1 cellular context compared by ENCODE assay signal in the genomic region with DNA sequence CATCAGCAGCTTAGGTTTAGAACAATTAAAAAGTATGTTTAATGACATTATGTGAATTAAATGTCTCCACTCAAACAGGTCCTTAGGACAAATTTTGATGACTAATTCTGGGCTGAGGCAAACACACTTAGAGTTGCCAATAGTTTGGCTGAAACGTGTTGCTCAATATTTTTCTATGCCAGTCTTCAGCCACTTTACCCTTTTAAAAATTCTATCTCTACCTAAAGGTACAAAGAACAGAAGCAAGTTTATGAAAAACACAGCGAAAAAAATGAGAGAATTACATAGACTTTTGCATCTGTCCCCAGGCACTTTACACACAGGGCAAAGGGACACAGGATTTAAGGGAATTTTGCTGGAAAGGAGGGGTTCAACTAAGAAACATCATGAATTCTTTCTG.
TF ChIP-seq lines count a peak whose summit lies in the region.

No MANE protein-coding gene starts in this region.

TF ChIP-seq in GM23338, 12 proteins besides CTCF, POLR2A, EP300 and RAD21 (continued from another document):
- no peak for TF ChIP-seq REST (IDR thresholded peaks at IDR 0.05; ENCODE audit: unreplicated experiment)
- no peak for TF ChIP-seq CREB1 (CRISPR knock-in tag; IDR thresholded peaks at IDR 0.05; ENCODE audit: low read depth)
- TF ChIP-seq, protein P1, sequence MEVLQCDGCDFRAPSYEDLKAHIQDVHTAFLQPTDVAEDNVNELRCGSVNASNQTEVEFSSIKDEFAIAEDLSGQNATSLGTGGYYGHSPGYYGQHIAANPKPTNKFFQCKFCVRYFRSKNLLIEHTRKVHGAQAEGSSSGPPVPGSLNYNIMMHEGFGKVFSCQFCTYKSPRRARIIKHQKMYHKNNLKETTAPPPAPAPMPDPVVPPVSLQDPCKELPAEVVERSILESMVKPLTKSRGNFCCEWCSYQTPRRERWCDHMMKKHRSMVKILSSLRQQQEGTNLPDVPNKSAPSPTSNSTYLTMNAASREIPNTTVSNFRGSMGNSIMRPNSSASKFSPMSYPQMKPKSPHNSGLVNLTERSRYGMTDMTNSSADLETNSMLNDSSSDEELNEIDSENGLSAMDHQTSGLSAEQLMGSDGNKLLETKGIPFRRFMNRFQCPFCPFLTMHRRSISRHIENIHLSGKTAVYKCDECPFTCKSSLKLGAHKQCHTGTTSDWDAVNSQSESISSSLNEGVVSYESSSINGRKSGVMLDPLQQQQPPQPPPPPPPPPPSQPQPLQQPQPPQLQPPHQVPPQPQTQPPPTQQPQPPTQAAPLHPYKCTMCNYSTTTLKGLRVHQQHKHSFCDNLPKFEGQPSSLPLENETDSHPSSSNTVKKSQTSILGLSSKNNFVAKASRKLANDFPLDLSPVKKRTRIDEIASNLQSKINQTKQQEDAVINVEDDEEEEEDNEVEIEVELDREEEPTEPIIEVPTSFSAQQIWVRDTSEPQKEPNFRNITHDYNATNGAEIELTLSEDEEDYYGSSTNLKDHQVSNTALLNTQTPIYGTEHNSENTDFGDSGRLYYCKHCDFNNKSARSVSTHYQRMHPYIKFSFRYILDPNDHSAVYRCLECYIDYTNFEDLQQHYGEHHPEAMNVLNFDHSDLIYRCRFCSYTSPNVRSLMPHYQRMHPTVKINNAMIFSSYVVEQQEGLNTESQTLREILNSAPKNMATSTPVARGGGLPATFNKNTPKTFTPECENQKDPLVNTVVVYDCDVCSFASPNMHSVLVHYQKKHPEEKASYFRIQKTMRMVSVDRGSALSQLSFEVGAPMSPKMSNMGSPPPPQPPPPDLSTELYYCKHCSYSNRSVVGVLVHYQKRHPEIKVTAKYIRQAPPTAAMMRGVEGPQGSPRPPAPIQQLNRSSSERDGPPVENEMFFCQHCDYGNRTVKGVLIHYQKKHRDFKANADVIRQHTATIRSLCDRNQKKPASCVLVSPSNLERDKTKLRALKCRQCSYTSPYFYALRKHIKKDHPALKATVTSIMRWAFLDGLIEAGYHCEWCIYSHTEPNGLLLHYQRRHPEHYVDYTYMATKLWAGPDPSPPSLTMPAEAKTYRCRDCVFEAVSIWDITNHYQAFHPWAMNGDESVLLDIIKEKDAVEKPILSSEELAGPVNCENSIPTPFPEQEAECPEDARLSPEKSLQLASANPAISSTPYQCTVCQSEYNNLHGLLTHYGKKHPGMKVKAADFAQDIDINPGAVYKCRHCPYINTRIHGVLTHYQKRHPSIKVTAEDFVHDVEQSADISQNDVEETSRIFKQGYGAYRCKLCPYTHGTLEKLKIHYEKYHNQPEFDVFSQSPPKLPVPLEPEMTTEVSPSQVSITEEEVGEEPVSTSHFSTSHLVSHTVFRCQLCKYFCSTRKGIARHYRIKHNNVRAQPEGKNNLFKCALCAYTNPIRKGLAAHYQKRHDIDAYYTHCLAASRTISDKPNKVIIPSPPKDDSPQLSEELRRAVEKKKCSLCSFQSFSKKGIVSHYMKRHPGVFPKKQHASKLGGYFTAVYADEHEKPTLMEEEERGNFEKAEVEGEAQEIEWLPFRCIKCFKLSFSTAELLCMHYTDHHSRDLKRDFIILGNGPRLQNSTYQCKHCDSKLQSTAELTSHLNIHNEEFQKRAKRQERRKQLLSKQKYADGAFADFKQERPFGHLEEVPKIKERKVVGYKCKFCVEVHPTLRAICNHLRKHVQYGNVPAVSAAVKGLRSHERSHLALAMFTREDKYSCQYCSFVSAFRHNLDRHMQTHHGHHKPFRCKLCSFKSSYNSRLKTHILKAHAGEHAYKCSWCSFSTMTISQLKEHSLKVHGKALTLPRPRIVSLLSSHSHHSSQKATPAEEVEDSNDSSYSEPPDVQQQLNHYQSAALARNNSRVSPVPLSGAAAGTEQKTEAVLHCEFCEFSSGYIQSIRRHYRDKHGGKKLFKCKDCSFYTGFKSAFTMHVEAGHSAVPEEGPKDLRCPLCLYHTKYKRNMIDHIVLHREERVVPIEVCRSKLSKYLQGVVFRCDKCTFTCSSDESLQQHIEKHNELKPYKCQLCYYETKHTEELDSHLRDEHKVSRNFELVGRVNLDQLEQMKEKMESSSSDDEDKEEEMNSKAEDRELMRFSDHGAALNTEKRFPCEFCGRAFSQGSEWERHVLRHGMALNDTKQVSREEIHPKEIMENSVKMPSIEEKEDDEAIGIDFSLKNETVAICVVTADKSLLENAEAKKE (CRISPR knock-in tag; IDR thresholded peaks at IDR 0.05) = no peak
- no peak for TF ChIP-seq JUNB (IDR thresholded peaks at IDR 0.05; ENCODE audit: unreplicated experiment)
- TF ChIP-seq ZNF114 (CRISPR knock-in tag; IDR thresholded peaks at IDR 0.05) = no peak
- TF ChIP-seq EZH2phosphoT487 (IDR thresholded peaks at IDR 0.05; ENCODE audit: unreplicated experiment) = no peak
- TF ChIP-seq NANOG (IDR thresholded peaks at IDR 0.05; ENCODE audit: borderline replicate concordance) = no peak
- no peak for TF ChIP-seq EZH2 (IDR thresholded peaks at IDR 0.05; ENCODE audit: low read depth, unreplicated experiment)
